8 cellular contexts compared by ENCODE assay signal in genomic region chr12:115806000-115806399, GRCh38.
"Had no signal": no experiment of that assay in that cellular context is flagged by ENCODE, and none has a peak within 500 bp of the region (broad histone marks: within the 10 kb centered on the region; RNA-seq: fewer than 3 reads in every experiment).

No MANE protein-coding gene starts in this region.

- ATAC-seq: GM12878 had no signal

- H3K4me3 ChIP-seq: GM12878 had no signal

- FAIRE-seq: G401.6, GM12878, GM12891, GM12892, GM18507, GM19239 had no signal

- DNase-seq: GDM1, GF-D8 had no signal
